In genomic region chr4:82423245-82424054, GRCh38 we compare ENCODE assay signal across 12 cellular contexts. TPM values are rescaled to one million over a fixed set of nuclear protein-coding genes. Genes with fewer than 3 reads are reported as not detected.
DNase-seq lines count a peak whose midpoint lies in the region; ATAC-seq and TF ChIP-seq lines count a peak whose summit lies in the region.
"Had no signal": no experiment of that assay in that cellular context is flagged by ENCODE, and none has a peak within 500 bp of the region (broad histone marks: within the 10 kb centered on the region; RNA-seq: fewer than 3 reads in every experiment).

No MANE protein-coding gene starts in this region.

- DNase-seq in DMS53 treated with DMSO at 0.1 percent for 48 hours (lab: John Stamatoyannopoulos, UW; ENCODE audit: unreplicated experiment) (peak; percentile 5), HK-2 (ENCODE audit: unreplicated experiment) (peak; percentile 26), mesenchymal stem cell (peak; percentile 29), WERI-Rb-1 (no peak), COLO668 (lab: John Stamatoyannopoulos, UW; ENCODE audit: unreplicated experiment) (no peak)
- DNase-seq: activated CD8-positive, alpha-beta memory T cell treated with anti-CD3 and anti-CD28 coated beads, Interleukin-2, amount 50 U/mL, for 48 hours; effector memory CD8-positive, alpha-beta T cell; left cardiac atrium had no signal

- H3K4me3 ChIP-seq in mesenchymal stem cell (ENCODE audit: insufficient read depth in 1 of 2, low read depth in 1 of 2, low read length in 2 of 2), result no peak overlapping the region
- H3K4me3 ChIP-seq in WERI-Rb-1 (ENCODE audit: low read depth, low read length), result no peak overlapping the region

- TF ChIP-seq CTCF in WERI-Rb-1 (IDR thresholded peaks at IDR 0.05; ENCODE audit: low read depth, low read length), result no peak

- H2AFZ ChIP-seq in mesenchymal stem cell (ENCODE audit: low read depth, low read length), result no peak overlapping the region

- H3K36me3 ChIP-seq in mesenchymal stem cell (ENCODE audit: control insufficient read depth in 1 of 2, insufficient read depth in 2 of 2, low read depth in 1 of 2, low read length in 2 of 2) (peaks cover 6 to 65% of the 10 kb centered on the region in 2 experiments), WERI-Rb-1 (peaks cover 52% of the 10 kb centered on the region)

- no peak overlapping the region for H4K91ac ChIP-seq in mesenchymal stem cell (ENCODE audit: low read length)

- H3K4me1 ChIP-seq in mesenchymal stem cell (ENCODE audit: control insufficient read depth, insufficient read depth, low read depth, low read length), result peaks cover 2% of the 10 kb centered on the region

- H3K18ac ChIP-seq in mesenchymal stem cell (ENCODE audit: low read depth in 1 of 2, low read length in 2 of 2), result no peak overlapping the region

- no peak overlapping the region for H3K23ac ChIP-seq in mesenchymal stem cell (ENCODE audit: low read length in 2 of 2)

- no peak overlapping the region for H2BK15ac ChIP-seq in mesenchymal stem cell (ENCODE audit: low read depth, poor library complexity, severe bottlenecking)

- H2AK5ac ChIP-seq in mesenchymal stem cell (ENCODE audit: low read length, severe bottlenecking), result no peak overlapping the region

- H3K27ac ChIP-seq in mesenchymal stem cell (ENCODE audit: low read length, poor library complexity, severe bottlenecking) (peak overlapping the region; percentile 13), WERI-Rb-1 (no peak overlapping the region)

- H4K8ac ChIP-seq in mesenchymal stem cell (ENCODE audit: low read length), result no peak overlapping the region

- H3K4ac ChIP-seq in mesenchymal stem cell (ENCODE audit: low read depth in 1 of 2, low read length in 2 of 2), result no peak overlapping the region

- no peak overlapping the region for H3K4me2 ChIP-seq in mesenchymal stem cell (ENCODE audit: low read length, poor library complexity, severe bottlenecking)

- peaks cover 60% of the 10 kb centered on the region for H3K4me1 Mint-ChIP-seq in activated naive CD8-positive, alpha-beta T cell (ENCODE audit: low read depth)

- no peaks in the 10 kb centered on the region for H3K79me1 ChIP-seq in mesenchymal stem cell (replicated peaks; ENCODE audit: low read length, poor library complexity, severe bottlenecking)

- no peaks in the 10 kb centered on the region for H3K27me3 Mint-ChIP-seq in activated naive CD8-positive, alpha-beta T cell

- 82% methylated on average over 7 of the region's 7 CpGs for WGBS in mesenchymal stem cell

- H2BK120ac ChIP-seq in mesenchymal stem cell (ENCODE audit: low read depth, low read length), result no peak overlapping the region

- H3K27ac Mint-ChIP-seq in activated naive CD8-positive, alpha-beta T cell, result peak overlapping the region; percentile 86
- H3K27ac Mint-ChIP-seq: effector memory CD8-positive, alpha-beta T cell had no signal

- peak overlapping the region; percentile 48 for H3K4me3 Mint-ChIP-seq in activated naive CD8-positive, alpha-beta T cell
- H3K4me3 Mint-ChIP-seq: effector memory CD8-positive, alpha-beta T cell had no signal

- no peak overlapping the region for H2BK12ac ChIP-seq in mesenchymal stem cell (ENCODE audit: low read length in 2 of 2)

- ATAC-seq in GM21717 (IDR thresholded peaks at IDR 0.05; ENCODE audit: unreplicated experiment), result no peak
- no peak for ATAC-seq in HG02642 (IDR thresholded peaks at IDR 0.05; ENCODE audit: poor library complexity, unreplicated experiment)
- ATAC-seq: effector memory CD8-positive, alpha-beta T cell; sciatic nerve had no signal

- H3K9ac ChIP-seq in mesenchymal stem cell (ENCODE audit: low read length), result peak overlapping the region; percentile 35

- H3K27me3 ChIP-seq in mesenchymal stem cell (ENCODE audit: control insufficient read depth in 1 of 2, insufficient read depth in 1 of 2, low read length in 2 of 2), result no peaks in the 10 kb centered on the region
- no peaks in the 10 kb centered on the region for H3K27me3 ChIP-seq in WERI-Rb-1 (ENCODE audit: insufficient read depth, low read depth, severe bottlenecking)

- H3K9me3 ChIP-seq in mesenchymal stem cell (ENCODE audit: control insufficient read depth, low read length), result no peaks in the 10 kb centered on the region
- H3K9me3 ChIP-seq in WERI-Rb-1 (ENCODE audit: severe bottlenecking), result no peaks in the 10 kb centered on the region

- H3K36me3 Mint-ChIP-seq in activated naive CD8-positive, alpha-beta T cell, result peaks cover 38% of the 10 kb centered on the region

- H3K9me3 Mint-ChIP-seq in activated naive CD8-positive, alpha-beta T cell (ENCODE audit: low read depth), result no peaks in the 10 kb centered on the region
- H3K9me3 Mint-ChIP-seq: effector memory CD8-positive, alpha-beta T cell had no signal

- H2BK5ac ChIP-seq in mesenchymal stem cell (ENCODE audit: low read depth, low read length, poor library complexity, severe bottlenecking), result no peak overlapping the region

- no peak overlapping the region for H3K14ac ChIP-seq in mesenchymal stem cell (ENCODE audit: low read length in 2 of 2)

RNA-seq across cellular contexts. Expression of gene HNRNPDL, which starts 6.8 kb away (rescaled TPM):
- 292 TPM for polyA plus RNA-seq in mesenchymal stem cell (2013, experiment 1 of 2)
- 289 TPM for polyA plus RNA-seq in mesenchymal stem cell (2013, experiment 2 of 2)

RNA-seq across cellular contexts. Expression of gene ENOPH1, which starts 6.9 kb away (rescaled TPM):
- polyA plus RNA-seq in mesenchymal stem cell (2013, experiment 1 of 2), result 23.7 TPM
- 25.9 TPM for polyA plus RNA-seq in mesenchymal stem cell (2013, experiment 2 of 2)

RNA-seq across cellular contexts. Expression of gene HNRNPD, which starts 49.7 kb away (rescaled TPM):
- polyA plus RNA-seq in mesenchymal stem cell (2013, experiment 1 of 2), result 212 TPM
- 203 TPM for polyA plus RNA-seq in mesenchymal stem cell (2013, experiment 2 of 2)

Comparison
In these comparisons a context has a peak if more than half of its experiments do, and no peak if none do; other contexts are left out.
1. DNase-seq: peak in DMS53 treated with DMSO at 0.1 percent for 48 hours (single experiment), HK-2 (single experiment) and mesenchymal stem cell (single experiment); none in WERI-Rb-1 (single experiment) and COLO668 (single experiment).